21 cellular contexts compared by ENCODE assay signal in the genomic region with DNA sequence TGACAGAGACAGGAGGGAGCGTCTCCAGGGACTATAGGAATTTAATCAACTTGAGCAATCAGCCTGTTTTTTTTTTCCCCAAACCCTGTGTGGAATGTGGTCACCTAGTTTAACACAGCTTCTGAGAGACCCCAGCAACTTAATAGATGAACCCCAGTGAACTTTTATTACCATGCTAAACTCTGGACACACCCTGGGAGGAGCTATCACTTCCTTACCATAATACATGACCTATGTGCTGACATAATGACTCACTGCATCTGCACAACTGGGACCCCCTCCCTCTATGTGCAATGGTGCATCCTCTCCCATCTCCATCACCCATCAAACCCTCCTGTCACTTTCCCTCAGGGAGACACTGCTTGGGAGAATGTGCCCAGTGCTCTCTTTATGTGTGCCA.
DNase-seq lines count a peak whose midpoint lies in the region; ATAC-seq, FAIRE-seq and TF ChIP-seq lines count a peak whose summit lies in the region.
"Had no signal": no experiment of that assay in that cellular context is flagged by ENCODE, and none has a peak within 500 bp of the region (broad histone marks: within the 10 kb centered on the region; RNA-seq: fewer than 3 reads in every experiment).

No MANE protein-coding gene starts in this region.

- CTCF ChIA-PET in endothelial cell of umbilical vein (lab: Charles Lee) = interaction anchor here (3.1 kb wide), 1 partner anchor 83 kb away, joined by 9 read pairs; no protein-coding TSS in a partner anchor

- intact Hi-C loops in endothelial cell of umbilical vein (cut with micrococcal nuclease) (no loop called here), pancreas (cut with DNase I) (no loop called here)

- BruUV-seq in endothelial cell of umbilical vein (replicated peaks; lab: Mats Ljungman, UMichigan) = no TSS peak

- H4K20me1 ChIP-seq in DND-41 (ENCODE audit: insufficient read depth, low read length) = no peaks in the 10 kb centered on the region
- H4K20me1 ChIP-seq in endothelial cell of umbilical vein (replicated peaks; ENCODE audit: control insufficient read depth, extremely low read depth, insufficient read depth, low read length) = no peaks in the 10 kb centered on the region

- no peak for TF ChIP-seq POLR2A in endothelial cell of umbilical vein (IDR thresholded peaks at IDR 0.05; ENCODE audit: low read depth, low read length)

- H3K36me3 ChIP-seq in DND-41 (ENCODE audit: insufficient read depth, low read length) (peaks cover 16% of the 10 kb centered on the region), endothelial cell of umbilical vein (ENCODE audit: control insufficient read depth in 2 of 2, extremely low read depth in 1 of 2, insufficient read depth in 2 of 2, low read length in 2 of 2) (peaks cover 0 to 9% of the 10 kb centered on the region in 2 experiments), pancreas (peaks cover 0 to 4% (median under 1%) of the 10 kb centered on the region in 3 donors)

- FAIRE-seq in endothelial cell of umbilical vein (lab: Jason Lieb, UNC) (no peak), pancreas (lab: Jason Lieb, UNC) (no peak)
- FAIRE-seq: GM12892 had no signal

- dilution Hi-C loops in endothelial cell of umbilical vein (cut with MboI; ENCODE audit: extremely low pct_ligation_motif_present, low sequenced_read_pairs) = no loop called here

- no peak overlapping the region for H3K27ac ChIP-seq in DND-41 (ENCODE audit: low read length)
- no peak overlapping the region for H3K27ac ChIP-seq in endothelial cell of umbilical vein (ENCODE audit: insufficient read depth, low read depth, low read length)
- no peak overlapping the region for H3K27ac ChIP-seq in pancreas
- H3K27ac ChIP-seq in caudate nucleus (ENCODE audit: low read depth, low read length) = no peak overlapping the region
- H3K27ac ChIP-seq: dorsolateral prefrontal cortex, neutrophil, right atrium auricular region, thyroid gland had no signal

- H3K79me2 ChIP-seq in DND-41 (ENCODE audit: insufficient read depth, low read length) = no peaks in the 10 kb centered on the region
- no peaks in the 10 kb centered on the region for H3K79me2 ChIP-seq in endothelial cell of umbilical vein (ENCODE audit: control insufficient read depth, insufficient read depth, low read length)

- no peak overlapping the region for H3K4me3 ChIP-seq in DND-41 (ENCODE audit: low read depth in 1 of 2, low read length in 2 of 2)
- no peak overlapping the region for H3K4me3 ChIP-seq in endothelial cell of umbilical vein (replicated peaks in 1 of 3; ENCODE audit: insufficient read depth in 1 of 3, low read depth in 1 of 3, low read length in 3 of 3)
- no peak overlapping the region for H3K4me3 ChIP-seq in pancreas
- H3K4me3 ChIP-seq: dorsolateral prefrontal cortex, right atrium auricular region, thyroid gland had no signal

- WGBS in pancreas, 2 donors = 50 to 71% methylated on average over 1 of the region's 1 CpG

- H3K9ac ChIP-seq in DND-41 (ENCODE audit: low read depth, low read length) (no peak overlapping the region), endothelial cell of umbilical vein (replicated peaks; ENCODE audit: extremely low read depth, insufficient read depth, low read length) (no peak overlapping the region)

- no peaks in the 10 kb centered on the region for H3K9me3 ChIP-seq in DND-41 (ENCODE audit: insufficient read depth, low read length, severe bottlenecking)
- H3K9me3 ChIP-seq in endothelial cell of umbilical vein (replicated peaks; ENCODE audit: control insufficient read depth, insufficient read depth, low read length) = no peaks in the 10 kb centered on the region
- no peaks in the 10 kb centered on the region for H3K9me3 ChIP-seq in pancreas
- H3K9me3 ChIP-seq: neutrophil, right atrium auricular region, thyroid gland had no signal

- H3K9me1 ChIP-seq in endothelial cell of umbilical vein (replicated peaks; ENCODE audit: control insufficient read depth, extremely low read depth, insufficient read depth, low read length) = no peaks in the 10 kb centered on the region

- TF ChIP-seq CTCF in DND-41 (IDR thresholded peaks at IDR 0.05; ENCODE audit: borderline replicate concordance, extremely low read depth, low read length, poor library complexity, severe bottlenecking) = no peak
- TF ChIP-seq CTCF in endothelial cell of umbilical vein (IDR thresholded peaks at IDR 0.05; ENCODE audit: extremely low read depth in 1 of 2, insufficient read depth in 1 of 2, low read depth in 1 of 2, low read length in 2 of 2) = no peak
- TF ChIP-seq CTCF in pancreas (IDR thresholded peaks at IDR 0.05) = no peak

- H3K27me3 ChIP-seq in DND-41 (ENCODE audit: insufficient read depth, low read length, poor library complexity) = no peaks in the 10 kb centered on the region
- no peaks in the 10 kb centered on the region for H3K27me3 ChIP-seq in endothelial cell of umbilical vein (ENCODE audit: control insufficient read depth in 2 of 2, insufficient read depth in 2 of 2, low read length in 2 of 2)
- H3K27me3 ChIP-seq in pancreas = no peaks in the 10 kb centered on the region
- H3K27me3 ChIP-seq: dorsolateral prefrontal cortex, neutrophil, right atrium auricular region, thyroid gland had no signal

- H3K4me1 ChIP-seq in DND-41 (ENCODE audit: insufficient read depth, low read length) = no peaks in the 10 kb centered on the region
- H3K4me1 ChIP-seq in endothelial cell of umbilical vein (ENCODE audit: control insufficient read depth, extremely low read depth, insufficient read depth, low read length) = peaks cover 4% of the 10 kb centered on the region
- no peaks in the 10 kb centered on the region for H3K4me1 ChIP-seq in pancreas
- H3K4me1 ChIP-seq: right atrium auricular region, thyroid gland had no signal

- POLR2A ChIA-PET in endothelial cell of umbilical vein (lab: Charles Lee) = no interaction called here

- H2AFZ ChIP-seq in DND-41 (ENCODE audit: low read depth, low read length) (no peak overlapping the region), endothelial cell of umbilical vein (ENCODE audit: low read depth, low read length) (no peak overlapping the region)

- H3K4me2 ChIP-seq in DND-41 (ENCODE audit: insufficient read depth, low read length) (no peak overlapping the region), endothelial cell of umbilical vein (ENCODE audit: insufficient read depth, low read length) (no peak overlapping the region)

- ATAC-seq in DND-41 (ENCODE audit: insufficient read depth, low read depth) = peak; percentile 53; the same call in 1 of the 3 replicates
- no peak for ATAC-seq in pancreas
- ATAC-seq: left lobe of liver had no signal

- DNase-seq in DND-41 (no peak), LHCN-M2 (ENCODE audit: low read depth) (peak; percentile 21), endothelial cell of umbilical vein (ENCODE audit: low read depth, low spot score) (peak; percentile 22), renal cortical epithelial cell (ENCODE audit: low read depth) (peak; percentile 6), pancreas (no peak), NCI-H146 (lab: John Stamatoyannopoulos, UW) (no peak), caudate nucleus (lab: John Stamatoyannopoulos, UW) (no peak)
- DNase-seq: activated CD4-positive, alpha-beta T cell treated with anti-CD3 and anti-CD28 coated beads for 1 hour; AML-193; amniotic stem cell; central memory CD4-positive, alpha-beta T cell; dorsolateral prefrontal cortex; erythroblast; NCI-H1930; NCI-H510A; SW 1271; thyroid gland had no signal

TF ChIP-seq in endothelial cell of umbilical vein, 7 proteins besides CTCF, POLR2A, EP300 and RAD21:
- TF ChIP-seq JUN (IDR thresholded peaks at IDR 0.05; ENCODE audit: borderline replicate concordance, insufficient read depth, insufficient read length, low read depth) = no peak
- no peak for TF ChIP-seq POLR2AphosphoS5 (IDR thresholded peaks at IDR 0.05; ENCODE audit: insufficient read depth, low read depth, low read length)
- TF ChIP-seq FOS (IDR thresholded peaks at IDR 0.05; ENCODE audit: borderline replicate concordance, insufficient read depth, low read length) = peak; percentile 37
- TF ChIP-seq MYC (IDR thresholded peaks at IDR 0.05; ENCODE audit: low read depth, low read length) = no peak

Comparison
In these comparisons a context has a peak if more than half of its experiments do, and no peak if none do; other contexts are left out.
1. DNase-seq: peak in LHCN-M2 (single experiment), endothelial cell of umbilical vein (single experiment) and renal cortical epithelial cell (single experiment); none in DND-41 (single experiment), pancreas (0 of 6), NCI-H146 (single experiment) and caudate nucleus (0 of 61).